Comparison of ENCODE assay signal across 7 cellular contexts in genomic region chr17:78925234-78925633, GRCh38. TPM values are rescaled to one million over a fixed set of nuclear protein-coding genes. Genes with fewer than 3 reads are reported as not detected.
DNase-seq lines count a peak whose midpoint lies in the region; ATAC-seq lines count a peak whose summit lies in the region.

A gene with protein sequence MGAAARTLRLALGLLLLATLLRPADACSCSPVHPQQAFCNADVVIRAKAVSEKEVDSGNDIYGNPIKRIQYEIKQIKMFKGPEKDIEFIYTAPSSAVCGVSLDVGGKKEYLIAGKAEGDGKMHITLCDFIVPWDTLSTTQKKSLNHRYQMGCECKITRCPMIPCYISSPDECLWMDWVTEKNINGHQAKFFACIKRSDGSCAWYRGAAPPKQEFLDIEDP (minus strand): TSS chr17:78925387. CDS start chr17:78925088, 299 bp downstream.

- peak; percentile 31 for DNase-seq in GOT3 (lab: John Stamatoyannopoulos, UW)
- DNase-seq in NCI-H446 treated with DMSO at 0.1 percent for 48 hours (lab: John Stamatoyannopoulos, UW), result peak; percentile 47
- DNase-seq in activated CD4-positive, alpha-beta T cell treated with anti-CD3 and anti-CD28 coated beads, Interleukin-2, amount 50 U/mL, for 1 hour, result peak; percentile 70
- peak; percentile 72 for DNase-seq in dedifferentiated amniotic fluid mesenchymal stem cell (ENCODE audit: extremely low spot score)
- peak; percentile 79 for DNase-seq in left lobe of liver (ENCODE audit: low spot score)
- peak; percentile 57 for DNase-seq in stimulated activated CD4-positive, alpha-beta T cell treated with anti-CD3 and anti-CD28 coated beads, Interleukin-1b, Interleukin-23, amount 100 ng/mL, for 48 hours

- peak; percentile 69 for ATAC-seq in left lobe of liver
- ATAC-seq in HG03460 (IDR thresholded peaks at IDR 0.05; ENCODE audit: unreplicated experiment), result no peak

RNA-seq across cellular contexts. Expression of the gene that starts here (rescaled TPM):
- 26.4 TPM for total RNA-seq in left lobe of liver
